Comparison of ENCODE assay signal across 17 cellular contexts in the genomic region with DNA sequence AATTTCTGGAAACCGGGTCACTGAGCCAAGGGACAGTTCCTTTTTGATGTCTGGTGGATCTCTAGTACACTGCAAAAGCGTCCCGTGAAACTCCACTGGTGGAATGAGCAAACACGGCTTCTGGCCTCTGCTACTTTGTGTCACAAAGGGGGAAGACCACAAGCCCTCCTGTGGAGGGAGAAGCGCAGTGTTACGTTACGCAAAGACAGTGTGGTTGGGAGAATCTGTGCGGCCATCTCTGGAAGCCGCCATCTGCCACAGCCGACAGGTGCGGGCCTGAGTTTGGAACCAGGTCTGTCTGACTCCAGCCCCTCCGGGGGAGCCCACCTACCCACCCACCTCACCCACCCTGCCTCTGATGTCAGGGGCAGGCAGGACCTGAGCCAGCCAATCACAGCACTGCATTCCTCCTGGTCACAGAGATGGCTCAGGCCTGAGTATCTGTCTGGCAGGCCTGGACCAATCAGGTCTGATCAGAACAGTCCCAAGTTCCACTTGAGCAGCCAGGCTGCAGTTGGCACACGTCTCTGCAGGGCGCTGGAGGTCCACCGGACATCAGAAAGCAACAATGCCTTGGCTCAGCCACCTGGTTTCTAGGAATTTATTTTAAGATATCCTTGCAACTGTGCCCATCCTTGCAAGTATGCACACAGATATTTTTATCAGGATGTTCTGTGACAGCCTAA. TPM values are rescaled to one million over a fixed set of nuclear protein-coding genes. Genes with fewer than 3 reads are reported as not detected.
DNase-seq lines count a peak whose midpoint lies in the region; ATAC-seq and TF ChIP-seq lines count a peak whose summit lies in the region.
"Had no signal": no experiment of that assay in that cellular context is flagged by ENCODE, and none has a peak within 500 bp of the region (broad histone marks: within the 10 kb centered on the region; RNA-seq: fewer than 3 reads in every experiment).

No MANE protein-coding gene starts in this region.

- 0 out of 2 replicates have a peak overlapping the region, but pooled peaks have one; percentile 9 for H3K27ac Mint-ChIP-seq in WTC11
- H3K27ac Mint-ChIP-seq: CD4-positive, CD25-positive, alpha-beta regulatory T cell; natural killer cell had no signal

- peaks cover 2% of the 10 kb centered on the region; the same call in 1 of the 2 replicates for H3K27me3 Mint-ChIP-seq in WTC11 (ENCODE audit: low read depth)
- H3K27me3 Mint-ChIP-seq: CD4-positive, CD25-positive, alpha-beta regulatory T cell had no signal

- no peak for TF ChIP-seq CTCF in WTC11 (IDR thresholded peaks at IDR 0.05)
- TF ChIP-seq CTCF in omental fat pad (IDR thresholded peaks at IDR 0.05), result no peak

- intact Hi-C loops in left colon (cut with DNase I, micrococcal nuclease), result no loop called here

- no peak overlapping the region for H3K4me3 Mint-ChIP-seq in WTC11
- H3K4me3 Mint-ChIP-seq: natural killer cell had no signal

- ATAC-seq in WTC11, result peak; percentile 56
- ATAC-seq in left colon, result no peak
- no peak for ATAC-seq in omental fat pad (ENCODE audit: low FRiP score)
- ATAC-seq: natural killer cell, right cardiac atrium had no signal

- POLR2A ChIA-PET in WTC11 (lab: Charles Lee), result interaction anchor here (0.7 kb wide), 1 partner anchor 9 kb away, joined by 4 read pairs; no protein-coding TSS in a partner anchor

- no peaks in the 10 kb centered on the region for H3K9me3 Mint-ChIP-seq in WTC11
- H3K9me3 Mint-ChIP-seq: CD4-positive, CD25-positive, alpha-beta regulatory T cell; natural killer cell had no signal

- H3K4me1 Mint-ChIP-seq in WTC11, result peaks cover 2% of the 10 kb centered on the region; the same call in 1 of the 2 replicates
- H3K4me1 Mint-ChIP-seq: CD4-positive, CD25-positive, alpha-beta regulatory T cell had no signal

- DNase-seq in EH (ENCODE audit: low read depth) (peak; percentile 30), M059J (ENCODE audit: low read depth) (peak; percentile 17), WTC11 (ENCODE audit: low spot score) (no peak), myocyte (ENCODE audit: low read depth) (peak; percentile 71), left colon (no peak), epidermal melanocyte (ENCODE audit: insufficient read length, low spot score) (no peak), omental fat pad (ENCODE audit: low spot score) (no peak), NCI-H510A treated with DMSO at 0.1 percent for 48 hours (lab: John Stamatoyannopoulos, UW) (no peak)
- DNase-seq: CD4-positive, CD25-positive, alpha-beta regulatory T cell; heart right ventricle; natural killer cell; NCI-H146; stimulated activated CD4-positive, alpha-beta T cell treated with anti-CD3 and anti-CD28 coated beads, Interleukin-4, amount 100 ng/mL, for 1 hour; trophoblast cell had no signal

- CTCF ChIA-PET in WTC11 (lab: Charles Lee), result interaction anchor here (3.1 kb wide), 1 partner anchor 13 kb away, joined by 29 read pairs; no protein-coding TSS in a partner anchor

- no peaks in the 10 kb centered on the region for H3K36me3 Mint-ChIP-seq in WTC11
- H3K36me3 Mint-ChIP-seq: CD4-positive, CD25-positive, alpha-beta regulatory T cell; natural killer cell had no signal

TF ChIP-seq in WTC11, 78 proteins besides CTCF, POLR2A, EP300 and RAD21:
- TF ChIP-seq ZNF121 (CRISPR knock-in tag; IDR thresholded peaks at IDR 0.05), result no peak

RNA-seq across cellular contexts. Expression of a gene that starts 3.0 kb away (rescaled TPM):
- not detected in 2 replicates for total RNA-seq in M059J (2014; rRNA removed; shearing (Covaris generic))
- total RNA-seq in WTC11 (2021), result 0.48 TPM in 1 of 3 replicates, not detected in the others
- not detected in 2 replicates for total RNA-seq in myocyte
- polyA plus RNA-seq in myocyte (2012), result 0.11 TPM
- 1 to 10 TPM; 1.2 to 3.6 TPM for total RNA-seq in left colon
- total RNA-seq in omental fat pad, result not detected
- total RNA-seq: CD4-positive, CD25-positive, alpha-beta regulatory T cell; heart right ventricle; natural killer cell; right cardiac atrium; RPMI7951 had no signal
- polyA plus RNA-seq: CD4-positive, CD25-positive, alpha-beta regulatory T cell; heart right ventricle; liver; right cardiac atrium had no signal

RNA-seq across cellular contexts. Expression of a gene that starts 4.7 kb away (rescaled TPM):
- total RNA-seq in M059J (2014; rRNA removed; shearing (Covaris generic)), result 7.7 and 10.2 TPM in 2 replicates
- total RNA-seq in WTC11 (2021) (10.2 to 13.2 TPM (median 10.4 TPM) in 3 replicates), myocyte (11.5 and 14.8 TPM in 2 replicates), left colon (10 to 100 TPM; 13.5 to 15.2 TPM), omental fat pad (10 to 100 TPM in 2 of 4 donors, 1 to 10 TPM in 2; 8.1 to 16.9 (median 10.0) TPM)
- polyA plus RNA-seq in myocyte (2012), result 8.1 TPM

RNA-seq across cellular contexts. Expression of a gene that starts 25.5 kb away (rescaled TPM):
- total RNA-seq in M059J (2014; rRNA removed; shearing (Covaris generic)), result 0.37 and 0.84 TPM in 2 replicates
- 4.3 to 7.2 TPM (median 4.5 TPM) in 3 replicates for total RNA-seq in WTC11 (2021)
- total RNA-seq in myocyte, result 0.56 and 1.6 TPM in 2 replicates
- polyA plus RNA-seq in myocyte (2012), result 0.28 TPM
- 100 to 1,000 TPM; 147 to 166 TPM for total RNA-seq in left colon
- total RNA-seq in omental fat pad, result 10 to 100 TPM in 3 of 4 donors, 1 to 10 TPM in 1; 6.7 to 21.7 (median 14.4) TPM

Comparison
In these comparisons a context has a peak if more than half of its experiments do, and no peak if none do; other contexts are left out.
1. DNase-seq: peak in EH (single experiment), M059J (single experiment) and myocyte (single experiment); none in WTC11 (single experiment), left colon (0 of 2), epidermal melanocyte (single experiment), omental fat pad (single experiment) and NCI-H510A treated with DMSO at 0.1 percent for 48 hours (single experiment).
2. RNA of a gene that starts 25.5 kb away (total RNA-seq): 147 to 166 TPM in left colon; 6.7 to 21.7 TPM in omental fat pad, 4.3 to 7.2 TPM in WTC11, 0.37 to 0.84 TPM in M059J and 0.56 to 1.6 TPM in myocyte; every median in the first group is over 4 times any median in the second.